In the genomic region with DNA sequence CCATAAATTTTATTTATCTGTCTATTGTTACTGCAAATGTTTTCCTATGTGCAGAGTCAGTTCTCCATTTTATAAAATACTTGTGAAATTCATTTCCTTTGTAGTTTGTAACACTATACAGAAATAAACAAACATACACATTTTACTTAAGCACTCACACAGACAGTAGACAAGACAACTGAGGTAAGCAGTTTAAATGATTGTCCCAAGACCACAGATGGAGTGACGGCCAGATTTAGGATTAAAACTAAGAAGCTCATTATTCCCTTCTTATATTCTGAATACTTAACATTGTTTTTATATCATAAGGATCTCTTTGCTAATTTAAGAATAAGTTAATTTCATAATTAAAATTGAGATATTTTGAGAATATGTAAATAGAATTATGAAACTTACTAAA, we compare ENCODE assay signal across 10 cellular contexts.
DNase-seq lines count a peak whose midpoint lies in the region; ATAC-seq, FAIRE-seq and TF ChIP-seq lines count a peak whose summit lies in the region.
"Had no signal": no experiment of that assay in that cellular context is flagged by ENCODE, and none has a peak within 500 bp of the region (broad histone marks: within the 10 kb centered on the region; RNA-seq: fewer than 3 reads in every experiment).

No MANE protein-coding gene starts in this region.

- peak overlapping the region; percentile 59 for H3K4me3 ChIP-seq in epithelial cell of proximal tubule (ENCODE audit: low read depth, low read length)
- peak overlapping the region; percentile 53 to 63 (median 59) for H3K4me3 ChIP-seq in gastrocnemius medialis

- peak overlapping the region; percentile 66 to 81 (median 80) for H3K27ac ChIP-seq in gastrocnemius medialis

- intact Hi-C loops in gastrocnemius medialis (cut with DNase I; ENCODE audit: low total_unique reads), result loop anchor here (5.0 kb wide), 1 partner anchor 102 kb away; a partner anchor contains a TSS

- peak; percentile 9 for DNase-seq in DMS 273 (lab: John Stamatoyannopoulos, UW; ENCODE audit: unreplicated experiment)
- no peak for DNase-seq in DMS 273 treated with DMSO at 0.1 percent for 48 hours (lab: John Stamatoyannopoulos, UW)
- DNase-seq in RPMI7951 (ENCODE audit: low read depth), result peak; percentile 4
- DNase-seq in epithelial cell of proximal tubule (ENCODE audit: low read depth), result no peak
- DNase-seq in gastrocnemius medialis, result no peak
- DNase-seq in HTR-8/SVneo (ENCODE audit: insufficient read length, low spot score), result no peak
- DNase-seq: amygdala, MV-4-11 had no signal

- FAIRE-seq in HTR-8/SVneo (lab: Jason Lieb, UNC), result no peak

- H3K36me3 ChIP-seq in gastrocnemius medialis, result no peaks in the 10 kb centered on the region

- no peaks in the 10 kb centered on the region for H3K9me3 ChIP-seq in gastrocnemius medialis

- ATAC-seq in gastrocnemius medialis (no peak), GM18511 (IDR thresholded peaks at IDR 0.05; ENCODE audit: unreplicated experiment) (no peak), GM21619 (IDR thresholded peaks at IDR 0.05; ENCODE audit: unreplicated experiment) (no peak)

- no peak for TF ChIP-seq CTCF in epithelial cell of proximal tubule (conservative IDR thresholded peaks at IDR 0.05; ENCODE audit: low read depth, low read length)
- no peak for TF ChIP-seq CTCF in gastrocnemius medialis (IDR thresholded peaks at IDR 0.05 in 4 of 5, conservative IDR thresholded peaks at IDR 0.05 in 1 of 5)

- peaks cover 29 to 52% of the 10 kb centered on the region in 2 donors for H3K4me1 ChIP-seq in gastrocnemius medialis

- TF ChIP-seq POLR2A in gastrocnemius medialis (IDR thresholded peaks at IDR 0.05), result no peak

- in situ Hi-C loops in gastrocnemius medialis (cut with MboI; ENCODE audit: low sequenced_read_pairs in 4 of 4), result loop anchor here in 1 of 4 donors (10.0 to 25.0 kb wide), 2 partner anchors 99 to 197 kb away; a partner anchor contains a TSS

- H3K27me3 ChIP-seq in gastrocnemius medialis, result no peaks in the 10 kb centered on the region

Comparison
In these comparisons a context has a peak if more than half of its experiments do, and no peak if none do; other contexts are left out.
1. DNase-seq: peak in DMS 273 (single experiment) and RPMI7951 (single experiment); none in DMS 273 treated with DMSO at 0.1 percent for 48 hours (single experiment), epithelial cell of proximal tubule (single experiment), gastrocnemius medialis (0 of 2) and HTR-8/SVneo (single experiment).